In genomic region chr1:169295846-169296245, GRCh38 we compare ENCODE assay signal across 29 cellular contexts.
"Had no signal": no experiment of that assay in that cellular context is flagged by ENCODE, and none has a peak within 500 bp of the region (broad histone marks: within the 10 kb centered on the region; RNA-seq: fewer than 3 reads in every experiment).

No MANE protein-coding gene starts in this region.

- H3K27ac ChIP-seq: brain microvascular endothelial cell, coronary artery, dorsolateral prefrontal cortex, WERI-Rb-1 had no signal

- DNase-seq: activated B cell treated with CpG ODN at 0.5 μM for 24 hours; activated CD4-positive, alpha-beta T cell treated with anti-CD3 and anti-CD28 coated beads for 48 hours; activated CD4-positive, alpha-beta T cell treated with anti-CD3 and anti-CD28 coated beads, Interleukin-2, amount 50 U/mL, for 1 hour; activated CD4-positive, alpha-beta T cell treated with anti-CD3 and anti-CD28 coated beads, Interleukin-2, amount 50 U/mL, for 48 hours; activated CD8-positive, alpha-beta memory T cell treated with anti-CD3 and anti-CD28 coated beads for 24 hours; activated CD8-positive, alpha-beta T cell treated with anti-CD3 and anti-CD28 coated beads for 36 hours; activated effector memory CD4-positive, alpha-beta T cell treated with Interleukin-2 at 50 U/mL for 16 hours; activated gamma-delta T cell treated with Interleukin-2 at 50 U/mL for 16 hours; activated naive CD4-positive, alpha-beta T cell treated with anti-CD3 and anti-CD28 coated beads, Interleukin-2, amount 50 U/mL, for 16 hours; activated naive CD4-positive, alpha-beta T cell treated with Interleukin-2 at 50 U/mL for 16 hours; activated T-cell treated with anti-CD3 and anti-CD28 coated beads, Interleukin-2, amount 50 U/mL, for 4 hours; amniotic stem cell; anterior cingulate cortex; brain microvascular endothelial cell; dorsolateral prefrontal cortex; effector memory CD4-positive, alpha-beta T cell; endodermal cell; foreskin fibroblast; head of caudate nucleus; hippocampal formation; T1000; WERI-Rb-1 had no signal

- H3K36me3 ChIP-seq: brain microvascular endothelial cell, WERI-Rb-1 had no signal

- ATAC-seq: activated CD4-positive, CD25-positive, alpha-beta regulatory T cell treated with anti-CD3 and anti-CD28 coated beads, Interleukin-2, amount 50 U/mL, for 24 hours; activated CD8-positive, alpha-beta T cell treated with anti-CD3 and anti-CD28 coated beads for 36 hours; activated T-cell treated with anti-CD3 and anti-CD28 coated beads, Interleukin-2, amount 50 U/mL, for 4 hours; activated T-helper 17 cell treated with anti-CD3 and anti-CD28 coated beads, Interleukin-2, amount 50 U/mL, for 72 hours; esophagus mucosa had no signal

- H3K4me3 ChIP-seq: coronary artery, dorsolateral prefrontal cortex had no signal

- H3K27me3 ChIP-seq: brain microvascular endothelial cell, dorsolateral prefrontal cortex had no signal

- FAIRE-seq: astrocyte, bronchial epithelial cell, frontal cortex had no signal
